1 cellular context compared by ENCODE assay signal in genomic region chr7:26279405-26279804, GRCh38.
TF ChIP-seq lines count a peak whose summit lies in the region.

No MANE protein-coding gene starts in this region.

TF ChIP-seq in H1, 55 proteins besides CTCF, POLR2A, EP300 and RAD21 (continued from another document):
- TF ChIP-seq YY1 (IDR thresholded peaks at IDR 0.05; ENCODE audit: low read depth, low read length) (no peak), KDM5A (IDR thresholded peaks at IDR 0.05; ENCODE audit: low read length) (no peak), JUN (IDR thresholded peaks at IDR 0.05; ENCODE audit: low read depth, low read length) (no peak), PHF8 (conservative IDR thresholded peaks at IDR 0.05; ENCODE audit: low read depth, low read length) (no peak), TCF12 (IDR thresholded peaks at IDR 0.05; ENCODE audit: low read depth, low read length) (no peak), POLR2AphosphoS5 (IDR thresholded peaks at IDR 0.05; ENCODE audit: low read depth, low read length) (no peak), SAP30 (IDR thresholded peaks at IDR 0.05; ENCODE audit: insufficient read depth, insufficient replicate concordance, low read length) (no peak), JUND (IDR thresholded peaks at IDR 0.05; ENCODE audit: low read length) (no peak)
